In genomic region chr13:30464496-30465351, GRCh38 we compare ENCODE assay signal across 8 cellular contexts. TPM values are rescaled to one million over a fixed set of nuclear protein-coding genes. Genes with fewer than 3 reads are reported as not detected.
DNase-seq lines count a peak whose midpoint lies in the region; ATAC-seq and TF ChIP-seq lines count a peak whose summit lies in the region.

No MANE protein-coding gene starts in this region.

- TF ChIP-seq CTCF in AG09319 (IDR thresholded peaks at IDR 0.05; ENCODE audit: low read depth, low read length) = no peak

- no peaks in the 10 kb centered on the region for H3K27me3 ChIP-seq in mononuclear cell (ENCODE audit: insufficient read depth, low read length)

- DNase-seq in AG09319 (ENCODE audit: extremely low read depth, low read depth) (peak; percentile 62), NCI-H774 (lab: John Stamatoyannopoulos, UW) (peak; percentile 31), epidermal melanocyte (ENCODE audit: insufficient read length, low spot score) (peak; percentile 26)
- DNase-seq in activated CD8-positive, alpha-beta memory T cell treated with anti-CD3 and anti-CD28 coated beads, Interleukin-2, amount 50 U/mL, for 48 hours = peak; percentile 85
- DNase-seq in stimulated activated CD8-positive, alpha-beta memory T cell treated with anti-CD3 and anti-CD28 coated beads, Interleukin-4, amount 100 ng/mL, for 1 hour (ENCODE audit: low read depth in 2 of 2, low spot score in 1 of 2) = peak; percentile 32 to 54

- H3K9me3 ChIP-seq in mononuclear cell (ENCODE audit: low read depth, low read length) = no peaks in the 10 kb centered on the region

- H3K4me3 ChIP-seq in mononuclear cell (ENCODE audit: low read length) = peak overlapping the region; percentile 59

- H3K4me1 ChIP-seq in mononuclear cell (ENCODE audit: insufficient read depth, low read length) = peaks cover 30% of the 10 kb centered on the region

- ATAC-seq in GM18873 (IDR thresholded peaks at IDR 0.05; ENCODE audit: low FRiP score, unreplicated experiment) (peak; percentile 7), HG03196 (IDR thresholded peaks at IDR 0.05; ENCODE audit: unreplicated experiment) (peak; percentile 36)

RNA-seq across cellular contexts. Expression of gene HMGB1, which starts 1.0 kb away (rescaled TPM):
- 313 TPM for total RNA-seq in mononuclear cell

RNA-seq across cellular contexts. Expression of gene UBE2L5, which starts 42.4 kb away (rescaled TPM):
- not detected for total RNA-seq in mononuclear cell

Comparison
In these comparisons a context has a peak if more than half of its experiments do, and no peak if none do; other contexts are left out.
1. Peak in every context shown above with its lines: DNase-seq, ATAC-seq and H3K4me3 ChIP-seq.
2. DNase-seq: peak in every context shown above with its lines; median percentile 85 in activated CD8-positive, alpha-beta memory T cell treated with anti-CD3 and anti-CD28 coated beads, Interleukin-2, amount 50 U/mL, for 48 hours; 62 in AG09319; 43 in stimulated activated CD8-positive, alpha-beta memory T cell treated with anti-CD3 and anti-CD28 coated beads, Interleukin-4, amount 100 ng/mL, for 1 hour; 31 in NCI-H774; 26 in epidermal melanocyte.